ENCODE assay signal across 15 cellular contexts in genomic region chr22:26038365-26038764, GRCh38.
"Had no signal": no experiment of that assay in that cellular context is flagged by ENCODE, and none has a peak within 500 bp of the region (broad histone marks: within the 10 kb centered on the region; RNA-seq: fewer than 3 reads in every experiment).

No MANE protein-coding gene starts in this region.

- H3K36me3 ChIP-seq: cardiac muscle cell, left lung had no signal

- DNase-seq: activated CD4-positive, alpha-beta memory T cell treated with anti-CD3 and anti-CD28 coated beads for 36 hours; activated CD4-positive, alpha-beta T cell treated with anti-CD3 and anti-CD28 coated beads for 4 hours; activated naive CD4-positive, alpha-beta T cell; activated naive CD8-positive, alpha-beta T cell treated with anti-CD3 and anti-CD28 coated beads for 36 hours; activated T-cell treated with anti-CD3 and anti-CD28 coated beads for 4 hours; amniotic stem cell; effector CD8-positive, alpha-beta T cell; left lung; mammary epithelial cell; retina; stimulated activated CD4-positive, alpha-beta T cell treated with anti-CD3 and anti-CD28 coated beads, Interleukin-12 subunit alpha, Interleukin-12 subunit beta, amount 100 ng/mL, for 4 hours; stimulated activated CD4-positive, alpha-beta T cell treated with anti-CD3 and anti-CD28 coated beads, Interleukin-1b, Interleukin-23, amount 100 ng/mL, for 48 hours; stimulated activated CD8-positive, alpha-beta memory T cell treated with anti-CD3 and anti-CD28 coated beads, Interleukin-4, amount 100 ng/mL, for 48 hours; stimulated activated naive CD4-positive, alpha-beta T cell had no signal

- H3K27me3 ChIP-seq: cardiac muscle cell had no signal

- H3K4me1 ChIP-seq: left lung had no signal

- H3K4me3 ChIP-seq: cardiac muscle cell, left lung had no signal

- H3K27ac ChIP-seq: cardiac muscle cell, left lung had no signal

- ATAC-seq: left lung had no signal
